Comparison of ENCODE assay signal across 18 cellular contexts in genomic region chr2:111903516-111903915, GRCh38. TPM values are rescaled to one million over a fixed set of nuclear protein-coding genes. Genes with fewer than 3 reads are reported as not detected.
"Had no signal": no experiment of that assay in that cellular context is flagged by ENCODE, and none has a peak within 500 bp of the region (broad histone marks: within the 10 kb centered on the region; RNA-seq: fewer than 3 reads in every experiment).

No MANE protein-coding gene starts in this region.

- H3K36me3 Mint-ChIP-seq: activated naive CD4-positive, alpha-beta T cell treated with anti-CD3 and anti-CD28 coated beads, Interleukin-2, amount 10 ng/mL, durations not matched to agents 7 days and 5 days; stimulated activated naive B cell treated with anti-CD40 and anti-IgM and Interleukin-4, amounts not matched to agents 10 μg/mL and 1 μg/mL and 100 μg/mL, for 72 hours had no signal

- H3K27ac ChIP-seq: body of pancreas, pancreas had no signal

- H3K27ac Mint-ChIP-seq: activated B cell treated with CpG ODN at 0.5 μM for 24 hours; activated naive CD4-positive, alpha-beta T cell treated with anti-CD3 and anti-CD28 coated beads, Interleukin-2, amount 10 ng/mL, durations not matched to agents 7 days and 5 days; activated T-helper 2 cell treated with anti-CD3 and anti-CD28 coated beads, Interferon-gamma antibody, Interleukin-2, Interleukin-4, amounts not matched to agents 10 μg/mL and 5 μg/mL and 100 μg/mL, durations not matched to agents 14 hours and 24 hours and 36 hours; stimulated activated naive B cell treated with anti-CD40 and anti-IgM and Interleukin-4, amounts not matched to agents 10 μg/mL and 1 μg/mL and 100 μg/mL, for 72 hours had no signal

- ATAC-seq: body of pancreas; esophagus mucosa; pancreas; stimulated activated naive B cell treated with anti-CD40 and anti-IgM and Interleukin-4, amounts not matched to agents 10 μg/mL and 1 μg/mL and 100 μg/mL, for 72 hours had no signal

- H3K9me3 Mint-ChIP-seq: activated B cell treated with CpG ODN at 0.5 μM for 24 hours; activated naive CD4-positive, alpha-beta T cell treated with anti-CD3 and anti-CD28 coated beads, Interleukin-2, amount 10 ng/mL, durations not matched to agents 7 days and 5 days; activated T-helper 2 cell treated with anti-CD3 and anti-CD28 coated beads, Interferon-gamma antibody, Interleukin-2, Interleukin-4, amounts not matched to agents 10 μg/mL and 5 μg/mL and 100 μg/mL, durations not matched to agents 14 hours and 24 hours and 36 hours; dendritic cell treated with granulocyte-macrophage colony-stimulating factor and Interleukin-4, amounts not matched to agents 40 ng/mL and 50 ng/mL, for 4 days; stimulated activated naive B cell treated with anti-CD40 and anti-IgM and Interleukin-4, amounts not matched to agents 10 μg/mL and 1 μg/mL and 100 μg/mL, for 72 hours had no signal

- H3K9me3 ChIP-seq: adrenal gland, body of pancreas, pancreas, spleen had no signal

- DNase-seq: activated B cell treated with CpG ODN at 0.5 μM for 24 hours; activated CD4-positive, alpha-beta T cell treated with anti-CD3 and anti-CD28 coated beads, Interleukin-2, amount 50 U/mL, for 1 hour; activated naive CD4-positive, alpha-beta T cell treated with anti-CD3 and anti-CD28 coated beads, Interleukin-2, amount 10 ng/mL, durations not matched to agents 7 days and 5 days; body of pancreas; glutamatergic neuron; islet precursor cell; retina; spleen; stimulated activated CD4-positive, alpha-beta T cell treated with anti-CD3 and anti-CD28 coated beads, Interleukin-1b, Interleukin-23, amount 100 ng/mL, for 48 hours; stimulated activated naive B cell treated with anti-CD40 and anti-IgM and Interleukin-4, amounts not matched to agents 10 μg/mL and 1 μg/mL and 100 μg/mL, for 72 hours; T-helper 2 cell had no signal

- H3K4me3 Mint-ChIP-seq: activated B cell treated with CpG ODN at 0.5 μM for 24 hours; activated naive CD4-positive, alpha-beta T cell treated with anti-CD3 and anti-CD28 coated beads, Interleukin-2, amount 10 ng/mL, durations not matched to agents 7 days and 5 days; dendritic cell treated with granulocyte-macrophage colony-stimulating factor and Interleukin-4, amounts not matched to agents 40 ng/mL and 50 ng/mL, for 4 days; stimulated activated naive B cell treated with anti-CD40 and anti-IgM and Interleukin-4, amounts not matched to agents 10 μg/mL and 1 μg/mL and 100 μg/mL, for 72 hours had no signal

- FAIRE-seq: endometrium, pancreas, TTC549 had no signal

- H3K27me3 ChIP-seq: adrenal gland, body of pancreas, pancreas had no signal

- H3K4me3 ChIP-seq: body of pancreas, pancreas had no signal

- H3K36me3 ChIP-seq: pancreas, spleen had no signal

RNA-seq across cellular contexts. Expression of gene MERTK, which starts 5.1 kb away (rescaled TPM):
- total RNA-seq: activated B cell treated with CpG ODN at 0.5 μM for 24 hours had no signal
